ENCODE assay signal across 7 cellular contexts in genomic region chr9:120579139-120579749, GRCh38. TPM values are rescaled to one million over a fixed set of nuclear protein-coding genes. Genes with fewer than 3 reads are reported as not detected.
A peak's percentile ranks its signal among the peaks of the same experiment; 100 is the strongest.
DNase-seq lines count a peak whose midpoint lies in the region; ATAC-seq and TF ChIP-seq lines count a peak whose summit lies in the region.

No MANE protein-coding gene starts in this region.

- no peak for TF ChIP-seq CTCF in astrocyte of the spinal cord (IDR thresholded peaks at IDR 0.05; ENCODE audit: low read depth, low read length)
- TF ChIP-seq CTCF in thoracic aorta (IDR thresholded peaks at IDR 0.05) = no peak

- in situ Hi-C loops in astrocyte of the spinal cord (cut with HindIII; ENCODE audit: low sequenced_read_pairs) = no loop called here

- peaks cover 28 to 54% (median 41%) of the 10 kb centered on the region in 3 donors for H3K4me1 Mint-ChIP-seq in IgD-negative memory B cell

- peaks cover 4% of the 10 kb centered on the region for H3K36me3 Mint-ChIP-seq in IgD-negative memory B cell

- ATAC-seq in thoracic aorta (ENCODE audit: insufficient number of reproducible peaks, low FRiP score, low read depth) = no peak

- H3K27ac Mint-ChIP-seq in IgD-negative memory B cell = peak overlapping the region; percentile 87 to 94 (median 91)

- no peaks in the 10 kb centered on the region for H3K36me3 ChIP-seq in thoracic aorta

- no peaks in the 10 kb centered on the region for H3K27me3 ChIP-seq in thoracic aorta (replicated peaks; ENCODE audit: insufficient read depth)

- no peaks in the 10 kb centered on the region for H3K9me3 ChIP-seq in thoracic aorta

- H3K27me3 Mint-ChIP-seq in IgD-negative memory B cell = no peaks in the 10 kb centered on the region

- peak overlapping the region; percentile 78 to 83 for H3K27ac ChIP-seq in thoracic aorta

- no peaks in the 10 kb centered on the region for H3K9me3 Mint-ChIP-seq in IgD-negative memory B cell

- DNase-seq in astrocyte of the spinal cord (ENCODE audit: low read depth, low spot score) = no peak
- peak; percentile 40 for DNase-seq in kidney tubule cell (ENCODE audit: low spot score)
- DNase-seq in thoracic aorta (ENCODE audit: low spot score) = no peak
- no peak for DNase-seq in NCI-H1092 (lab: John Stamatoyannopoulos, UW)
- no peak for DNase-seq in NCI-H187 treated with DMSO at 0.1 percent for 48 hours (lab: John Stamatoyannopoulos, UW)

- peak overlapping the region; percentile 93 to 96 (median 95) for H3K4me3 Mint-ChIP-seq in IgD-negative memory B cell

- H3K4me1 ChIP-seq in thoracic aorta (ENCODE audit: control insufficient read depth in 1 of 2, low read depth in 2 of 2) = peaks cover 16 to 20% of the 10 kb centered on the region in 2 donors

- H3K4me3 ChIP-seq in GM08714 (ENCODE audit: low read length) = peak overlapping the region; percentile 99
- H3K4me3 ChIP-seq in astrocyte of the spinal cord (ENCODE audit: low read depth, low read length) = peak overlapping the region; percentile 98
- peak overlapping the region; percentile 98 for H3K4me3 ChIP-seq in thoracic aorta

RNA-seq across cellular contexts. Expression of gene CDK5RAP2, which starts 0.7 kb away (rescaled TPM):
- 38.9 TPM for polyA plus RNA-seq in IgD-negative memory B cell
- 100 to 1,000 TPM in 1 of 2 donors, 10 to 100 TPM in 1; 67.8 to 132 TPM for total RNA-seq in thoracic aorta
